ENCODE assay signal across 8 cellular contexts in genomic region chr12:100164153-100164704, GRCh38. TPM values are rescaled to one million over a fixed set of nuclear protein-coding genes. Genes with fewer than 3 reads are reported as not detected.
DNase-seq lines count a peak whose midpoint lies in the region; ATAC-seq and TF ChIP-seq lines count a peak whose summit lies in the region.

No MANE protein-coding gene starts in this region.

- H3K4me1 ChIP-seq in colonic mucosa (no peaks in the 10 kb centered on the region), rectal smooth muscle tissue (ENCODE audit: control insufficient read depth, insufficient read depth, low read length) (no peaks in the 10 kb centered on the region)

- H3K4me3 ChIP-seq in colonic mucosa (no peak overlapping the region), rectal smooth muscle tissue (ENCODE audit: low read length) (peak overlapping the region; percentile 39)

- DNase-seq in colonic mucosa (no peak), middle frontal gyrus (ENCODE audit: extremely low spot score, low spot score) (no peak), HCEC 1CT (no peak), cerebellum (ENCODE audit: low spot score) (no peak), GM03348 (ENCODE audit: low spot score) (no peak)

- H3K9ac ChIP-seq in colonic mucosa (ENCODE audit: low read depth in 2 of 2, low read length in 2 of 2) (peak overlapping the region in 1 of 2 donors; percentile 63), rectal smooth muscle tissue (ENCODE audit: low read length) (no peak overlapping the region)

- H3K27ac ChIP-seq in colonic mucosa (peak overlapping the region; percentile 74), rectal smooth muscle tissue (ENCODE audit: low read depth, low read length) (no peak overlapping the region)

- no peak for TF ChIP-seq CTCF in colonic mucosa (IDR thresholded peaks at IDR 0.05)

- intact Hi-C loops in colonic mucosa (cut with DNase I) = loop anchor here (5.0 kb wide), 1 partner anchor 33 kb away; no protein-coding TSS in a partner anchor

- no peaks in the 10 kb centered on the region for H3K36me3 ChIP-seq in colonic mucosa
- H3K36me3 ChIP-seq in rectal smooth muscle tissue (ENCODE audit: control insufficient read depth, insufficient read depth, low read length) = no peaks in the 10 kb centered on the region

- peak; percentile 7 for ATAC-seq in GM21381 (IDR thresholded peaks at IDR 0.05; ENCODE audit: unreplicated experiment)
- ATAC-seq in HG03439 (IDR thresholded peaks at IDR 0.05; ENCODE audit: unreplicated experiment) = peak; percentile 8

- no peaks in the 10 kb centered on the region for H3K27me3 ChIP-seq in colonic mucosa
- no peaks in the 10 kb centered on the region for H3K27me3 ChIP-seq in rectal smooth muscle tissue (ENCODE audit: control insufficient read depth, insufficient read depth, low read length)

- no peaks in the 10 kb centered on the region for H3K9me3 ChIP-seq in colonic mucosa

RNA-seq across cellular contexts. Expression of gene BLTP3B, which starts 21.6 kb away (rescaled TPM):
- total RNA-seq in colonic mucosa (10 to 100 TPM; 20.2 to 23.8 TPM), cerebellum (58.5 TPM)

RNA-seq across cellular contexts. Expression of gene ACTR6, which starts 36.4 kb away (rescaled TPM):
- total RNA-seq in colonic mucosa (10 to 100 TPM; 24.3 to 37.7 TPM), cerebellum (30.1 TPM)
